Comparison of ENCODE assay signal across 8 cellular contexts in the genomic region with DNA sequence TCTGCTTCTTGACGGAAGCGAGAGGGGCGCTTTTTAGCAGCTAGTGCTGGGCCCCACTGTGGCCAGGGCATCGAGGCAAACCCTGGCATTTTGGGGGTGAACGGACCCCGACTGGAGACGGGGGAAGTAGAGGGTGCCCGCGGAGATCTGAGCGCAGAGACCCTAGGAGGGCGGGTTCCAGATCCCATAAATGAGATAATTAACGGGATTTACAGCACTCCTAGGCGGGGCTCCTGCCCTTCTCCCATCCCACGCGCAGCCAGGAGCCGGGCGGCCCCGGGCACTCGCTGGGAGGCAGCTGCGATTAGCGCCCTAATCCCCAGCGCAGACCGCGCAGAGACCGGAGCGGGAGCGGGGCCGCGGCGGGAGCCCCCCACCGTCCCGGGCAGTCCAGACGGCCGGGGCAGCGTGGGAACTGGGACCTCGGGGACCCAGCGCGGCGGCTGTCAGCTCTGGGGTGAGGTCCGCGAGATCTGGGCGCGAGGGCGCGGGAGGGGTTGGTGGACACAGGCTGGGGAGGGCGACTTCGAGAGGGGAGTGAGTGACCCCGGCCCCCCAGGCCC. TPM values are rescaled to one million over a fixed set of nuclear protein-coding genes. Genes with fewer than 3 reads are reported as not detected.
DNase-seq lines count a peak whose midpoint lies in the region; ATAC-seq and TF ChIP-seq lines count a peak whose summit lies in the region.

No MANE protein-coding gene starts in this region.

- H3K9me3 Mint-ChIP-seq in naive B cell = peaks cover 0 to 4% (median 0%) of the 10 kb centered on the region in 7 donors

- peaks cover 51 to 61% (median 55%) of the 10 kb centered on the region in 3 donors for H3K27me3 Mint-ChIP-seq in naive B cell

- H3K9me3 ChIP-seq in AG04450 (ENCODE audit: control insufficient read depth, insufficient read depth, low read length) = no peaks in the 10 kb centered on the region

- no peak for TF ChIP-seq CTCF in AG04450 (IDR thresholded peaks at IDR 0.05; ENCODE audit: low read depth, low read length)

- H3K27ac ChIP-seq in AG04450 (ENCODE audit: low read depth, low read length) = peak overlapping the region; percentile 57

- H3K36me3 Mint-ChIP-seq in naive B cell = peaks cover 3 to 7% of the 10 kb centered on the region in 2 donors

- CTCF ChIA-PET in AG04450 (lab: Charles Lee) = no interaction called here

- peaks cover 8 to 13% (median 9%) of the 10 kb centered on the region in 3 donors for H3K4me1 Mint-ChIP-seq in naive B cell

- H3K27me3 ChIP-seq in AG04450 (ENCODE audit: control insufficient read depth, insufficient read depth, low read length) = no peaks in the 10 kb centered on the region

- H3K27ac Mint-ChIP-seq in naive B cell = peak overlapping the region in 2 of 6 donors; percentile 15 to 79

- H3K4me3 Mint-ChIP-seq in naive B cell = peak overlapping the region; percentile 62 to 87 (median 78)

- POLR2A ChIA-PET in AG04450 (lab: Yijun Ruan, JAX) = interaction anchor here (1.0 to 1.6 kb wide), 2 partner anchors 119 to 128 kb away, joined by 3 to 4 read pairs; no protein-coding TSS in a partner anchor

- peak; percentile 10 for ATAC-seq in HG03432 (IDR thresholded peaks at IDR 0.05; ENCODE audit: unreplicated experiment)
- peak; percentile 3 to 44 for ATAC-seq in naive B cell (ENCODE audit: low read depth in 2 of 2)
- ATAC-seq in HG03039 (IDR thresholded peaks at IDR 0.05; ENCODE audit: unreplicated experiment) = no peak
- ATAC-seq in GM21576 (IDR thresholded peaks at IDR 0.05; ENCODE audit: unreplicated experiment) = no peak
- ATAC-seq in activated CD4-positive, CD25-positive, alpha-beta regulatory T cell treated with anti-CD3 and anti-CD28 coated beads, Interleukin-2, amount 50 U/mL, for 24 hours = no peak

- DNase-seq in AG04450 (ENCODE audit: low read depth, low spot score) (no peak), ecto neural progenitor cell (ENCODE audit: low spot score) (peak; percentile 73), naive B cell (no peak), amniotic stem cell (lab: John Stamatoyannopoulos, UW) (no peak)

- H3K4me3 ChIP-seq in AG04450 (ENCODE audit: low read depth, low read length) = peak overlapping the region; percentile 85

RNA-seq across cellular contexts. Expression of gene JCAD, which starts 0.7 kb away (rescaled TPM):
- polyA plus RNA-seq in AG04450 (2011; rRNA removed) (38.3 and 41.2 TPM in 2 replicates), naive B cell (ENCODE audit: low read depth in 6 of 6) (1 to 10 TPM in 1 of 6 donors, under 1 TPM in 1, not detected in 4; 0.07 to 1.6 TPM)
- 74.2 and 76.4 TPM in 2 replicates for polyA minus RNA-seq in AG04450 (2011; rRNA and poly(A)+ RNA removed)

Comparison
In these comparisons a context has a peak if more than half of its experiments do, and no peak if none do; other contexts are left out.
1. ATAC-seq: peak in HG03432 (single experiment) and naive B cell (2 of 2); none in HG03039 (single experiment), GM21576 (single experiment) and activated CD4-positive, CD25-positive, alpha-beta regulatory T cell treated with anti-CD3 and anti-CD28 coated beads, Interleukin-2, amount 50 U/mL, for 24 hours (0 of 2).
2. RNA of gene JCAD, which starts 0.7 kb away (polyA plus RNA-seq): 38.3 to 41.2 TPM in AG04450; 0.07 to 1.6 TPM in naive B cell; every median in the first group is over 10 times any median in the second.